11 cellular contexts compared by ENCODE assay signal in the genomic region with DNA sequence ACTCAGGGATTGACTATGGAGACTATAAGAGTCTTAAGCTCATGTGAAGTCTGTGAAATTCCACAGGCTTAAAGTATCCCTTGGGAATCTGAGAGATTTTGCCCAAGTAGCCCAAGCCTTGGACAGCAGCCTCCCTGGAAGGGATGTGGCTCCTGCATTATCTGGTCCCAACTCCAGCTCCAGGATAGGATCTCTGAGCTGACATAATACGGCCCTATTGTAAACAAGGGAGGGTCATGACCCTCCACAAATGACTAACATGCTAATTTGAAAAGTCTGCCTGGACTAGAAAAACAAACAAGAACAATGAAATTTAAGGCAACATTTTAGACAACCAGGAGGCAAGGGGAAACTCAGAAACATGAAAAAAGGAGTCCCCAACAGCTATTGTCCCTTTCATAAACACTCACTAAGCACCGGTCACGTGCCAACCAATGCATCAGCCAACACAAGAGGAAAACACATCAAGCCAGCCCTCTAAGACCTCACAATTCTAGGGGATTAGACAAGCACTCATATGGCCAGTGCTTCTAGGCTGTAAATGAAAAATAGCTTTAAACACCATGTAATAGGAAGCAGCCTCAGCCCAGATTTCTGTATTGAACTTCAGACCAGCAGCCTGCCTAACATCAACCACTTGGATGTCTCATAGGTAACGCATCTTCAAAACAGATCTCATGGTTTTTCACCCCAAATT.
DNase-seq lines count a peak whose midpoint lies in the region; ATAC-seq and TF ChIP-seq lines count a peak whose summit lies in the region.
"Had no signal": no experiment of that assay in that cellular context is flagged by ENCODE, and none has a peak within 500 bp of the region (broad histone marks: within the 10 kb centered on the region; RNA-seq: fewer than 3 reads in every experiment).

No MANE protein-coding gene starts in this region.

- peaks cover 53% of the 10 kb centered on the region for H3K4me1 Mint-ChIP-seq in MCF 10A (ENCODE audit: insufficient read depth, unreplicated experiment)

- H3K27me3 Mint-ChIP-seq in MCF 10A (ENCODE audit: insufficient read depth, unreplicated experiment), result no peaks in the 10 kb centered on the region

- peak; percentile 65 for DNase-seq in EL
- DNase-seq in MCF 10A (ENCODE audit: unreplicated experiment), result no peak
- DNase-seq in left cardiac atrium, result no peak
- DNase-seq in retinal pigment epithelial cell (ENCODE audit: low read depth), result peak; percentile 80
- no peak for DNase-seq in NCI-H2196 (lab: John Stamatoyannopoulos, UW; ENCODE audit: unreplicated experiment)
- DNase-seq in T-helper 9 cell, result no peak
- DNase-seq in NCI-H510A (lab: John Stamatoyannopoulos, UW), result no peak
- DNase-seq in COLO668 (lab: John Stamatoyannopoulos, UW; ENCODE audit: unreplicated experiment), result no peak
- DNase-seq: activated CD4-positive, alpha-beta T cell treated with anti-CD3 and anti-CD28 coated beads, Interleukin-2, amount 50 U/mL, for 4 hours; DND-41; PC-3 had no signal

- intact Hi-C loops in MCF 10A (cut with micrococcal nuclease), result no loop called here
- intact Hi-C loops in left cardiac atrium (cut with DNase I), result no loop called here

- no peak overlapping the region for H3K4me3 Mint-ChIP-seq in MCF 10A (ENCODE audit: unreplicated experiment)

- no TSS peak for BruUV-seq in MCF 10A (replicated peaks; lab: Mats Ljungman, UMichigan)

- H3K36me3 Mint-ChIP-seq in MCF 10A (ENCODE audit: insufficient read depth, unreplicated experiment), result no peaks in the 10 kb centered on the region

- no peak overlapping the region for H3K4me3 ChIP-seq in retinal pigment epithelial cell (ENCODE audit: low read length)

- POLR2A ChIA-PET in MCF 10A (lab: Yijun Ruan, JAX), result interaction anchor here (0.6 to 5.7 kb wide), 14 partner anchors 9 to 207 kb away, joined by 3 to 38 read pairs (median 3); partner anchors contain the start of gene TIMP3

- peak; percentile 46 to 80 for ATAC-seq in left cardiac atrium
- ATAC-seq: PC-3 had no signal

- CTCF ChIA-PET in MCF 10A (lab: Yijun Ruan, JAX), result interaction anchor here (0.5 to 4.4 kb wide), 6 partner anchors 12 to 104 kb away, joined by 3 to 32 read pairs (median 4); no protein-coding TSS in a partner anchor

- H3K27ac Mint-ChIP-seq in MCF 10A (ENCODE audit: low read depth, unreplicated experiment), result peak overlapping the region; percentile 61

- TF ChIP-seq CTCF in MCF 10A (IDR thresholded peaks at IDR 0.05; ENCODE audit: unreplicated experiment) (no peak), retinal pigment epithelial cell (conservative IDR thresholded peaks at IDR 0.05; ENCODE audit: low read depth, low read length) (no peak)

- peaks cover 13% of the 10 kb centered on the region for H3K9me3 Mint-ChIP-seq in MCF 10A (ENCODE audit: unreplicated experiment)

Comparison
In these comparisons a context has a peak if more than half of its experiments do, and no peak if none do; other contexts are left out.
1. DNase-seq: peak in EL (single experiment) and retinal pigment epithelial cell (single experiment); none in MCF 10A (single experiment), left cardiac atrium (single experiment), NCI-H2196 (single experiment), T-helper 9 cell (single experiment), NCI-H510A (single experiment) and COLO668 (single experiment).